ENCODE assay signal across 14 cellular contexts in the genomic region with DNA sequence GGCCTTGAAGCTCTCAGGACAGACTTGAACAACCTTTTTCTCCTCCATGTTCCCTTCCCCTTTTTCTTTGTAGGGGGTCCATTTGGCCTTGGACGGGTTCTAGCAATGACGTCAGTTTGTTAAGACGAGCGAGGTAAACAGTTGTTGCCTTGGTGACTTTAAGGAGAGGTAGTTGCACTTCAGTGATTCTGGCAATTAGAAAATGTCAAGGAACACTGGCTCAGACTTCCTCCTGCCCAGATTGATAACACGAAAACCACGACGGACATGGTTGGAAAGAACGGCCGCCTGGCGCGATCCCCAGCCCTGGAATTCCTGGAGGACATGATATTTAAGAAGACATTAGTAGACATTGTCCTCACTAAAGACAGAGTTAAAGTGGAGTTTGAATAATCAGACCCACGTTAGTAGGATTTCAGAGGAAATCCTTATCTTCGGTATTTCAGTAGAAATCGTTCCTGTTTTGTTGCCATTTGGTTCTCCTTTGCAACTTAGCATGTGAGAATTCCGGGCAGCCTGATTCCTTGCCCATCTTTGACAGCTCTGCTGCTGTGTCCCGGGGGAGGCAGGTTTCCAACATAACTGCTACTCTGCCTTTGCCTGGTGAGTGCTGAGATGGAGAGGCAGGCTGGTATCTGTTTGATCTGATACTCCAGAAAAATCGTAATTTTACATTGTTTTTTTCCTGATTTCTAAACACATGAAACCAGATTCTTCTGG.
DNase-seq lines count a peak whose midpoint lies in the region; ATAC-seq and TF ChIP-seq lines count a peak whose summit lies in the region.
"Had no signal": no experiment of that assay in that cellular context is flagged by ENCODE, and none has a peak within 500 bp of the region (broad histone marks: within the 10 kb centered on the region; RNA-seq: fewer than 3 reads in every experiment).

No MANE protein-coding gene starts in this region.

- intact Hi-C loops in CD4-positive, alpha-beta memory T cell (cut with micrococcal nuclease) = no loop called here

- H3K4me1 Mint-ChIP-seq in CD4-positive, alpha-beta memory T cell = peaks cover 46 to 89% (median 69%) of the 10 kb centered on the region in 4 donors
- peaks cover 20% of the 10 kb centered on the region for H3K4me1 Mint-ChIP-seq in osteocyte (ENCODE audit: unreplicated experiment)

- H3K4me3 ChIP-seq in CD4-positive, alpha-beta memory T cell (ENCODE audit: low read length in 2 of 2) = no peak overlapping the region
- H3K4me3 ChIP-seq: dorsolateral prefrontal cortex, Peyer's patch, vagina had no signal

- no peak for DNase-seq in CD4-positive, alpha-beta memory T cell
- DNase-seq in NAMALWA (ENCODE audit: low spot score) (peak; percentile 70), glomerular visceral epithelial cell (ENCODE audit: extremely low spot score) (peak; percentile 63), osteocyte (ENCODE audit: extremely low spot score, unreplicated experiment) (peak; percentile 49), NOMO-1 (lab: John Stamatoyannopoulos, UW; ENCODE audit: unreplicated experiment in 2 of 2) (no peak), T-helper 9 cell (no peak)
- DNase-seq: activated CD4-positive, alpha-beta T cell treated with anti-CD3 and anti-CD28 coated beads, Interleukin-2, amount 50 U/mL, for 48 hours; GF-D8; NCI-H146; NCI-H524 had no signal

- H3K27ac ChIP-seq in CD4-positive, alpha-beta memory T cell (ENCODE audit: low read depth, low read length) = no peak overlapping the region
- H3K27ac ChIP-seq: vagina had no signal

- CTCF ChIA-PET in CD4-positive, alpha-beta memory T cell (lab: Charles Lee; ENCODE audit: partially characterized antibody) = interaction anchor here (3.3 kb wide), 1 partner anchor 168 kb away, joined by 11 read pairs; no protein-coding TSS in a partner anchor

- no peak overlapping the region for H3K4me3 Mint-ChIP-seq in CD4-positive, alpha-beta memory T cell
- no peak overlapping the region for H3K4me3 Mint-ChIP-seq in osteocyte (ENCODE audit: unreplicated experiment)

- peaks cover 14% of the 10 kb centered on the region for H3K36me3 ChIP-seq in CD4-positive, alpha-beta memory T cell (ENCODE audit: insufficient read depth, low read length)
- H3K36me3 ChIP-seq: Peyer's patch, vagina had no signal

- no peak for ATAC-seq in GM18502 (IDR thresholded peaks at IDR 0.05; ENCODE audit: poor library complexity, unreplicated experiment)

- H3K9me3 ChIP-seq in CD4-positive, alpha-beta memory T cell (ENCODE audit: control insufficient read depth in 1 of 2, low read length in 2 of 2) = no peaks in the 10 kb centered on the region
- H3K9me3 ChIP-seq: Peyer's patch, vagina had no signal

- peak overlapping the region in 4 of 7 donors; percentile 18 to 66 (median 64) for H3K27ac Mint-ChIP-seq in CD4-positive, alpha-beta memory T cell
- no peak overlapping the region for H3K27ac Mint-ChIP-seq in osteocyte (ENCODE audit: unreplicated experiment)

- peaks cover 30 to 39% of the 10 kb centered on the region in 2 donors for H3K36me3 Mint-ChIP-seq in CD4-positive, alpha-beta memory T cell
- H3K36me3 Mint-ChIP-seq in osteocyte (ENCODE audit: unreplicated experiment) = peaks cover 21% of the 10 kb centered on the region

- POLR2A ChIA-PET in CD4-positive, alpha-beta memory T cell (lab: Charles Lee; ENCODE audit: partially characterized antibody) = interaction anchor here (1.7 to 1.8 kb wide), 3 partner anchors 8 to 122 kb away, joined by 4 to 12 read pairs (median 5); a partner anchor contains a TSS

- no peaks in the 10 kb centered on the region for H3K27me3 Mint-ChIP-seq in CD4-positive, alpha-beta memory T cell
- H3K27me3 Mint-ChIP-seq in osteocyte (ENCODE audit: unreplicated experiment) = no peaks in the 10 kb centered on the region

- no peaks in the 10 kb centered on the region for H3K27me3 ChIP-seq in CD4-positive, alpha-beta memory T cell (ENCODE audit: insufficient read depth, low read length)
- H3K27me3 ChIP-seq: dorsolateral prefrontal cortex, Peyer's patch, vagina had no signal

- peaks cover 86% of the 10 kb centered on the region for H3K4me1 ChIP-seq in CD4-positive, alpha-beta memory T cell (ENCODE audit: insufficient read depth, low read length)
- H3K4me1 ChIP-seq: vagina had no signal

- no peak for TF ChIP-seq CTCF in osteocyte (IDR thresholded peaks at IDR 0.05)

- H3K9me3 Mint-ChIP-seq in CD4-positive, alpha-beta memory T cell = no peaks in the 10 kb centered on the region
- H3K9me3 Mint-ChIP-seq in osteocyte (ENCODE audit: unreplicated experiment) = no peaks in the 10 kb centered on the region

Comparison
In these comparisons a context has a peak if more than half of its experiments do, and no peak if none do; other contexts are left out.
1. DNase-seq: peak in NAMALWA (single experiment), glomerular visceral epithelial cell (single experiment) and osteocyte (single experiment); none in CD4-positive, alpha-beta memory T cell (0 of 5), NOMO-1 (0 of 2) and T-helper 9 cell (single experiment).